In genomic region chr11:102115557-102115956, GRCh38 we compare ENCODE assay signal across 11 cellular contexts. TPM values are rescaled to one million over a fixed set of nuclear protein-coding genes. Genes with fewer than 3 reads are reported as not detected.
DNase-seq lines count a peak whose midpoint lies in the region; ATAC-seq and TF ChIP-seq lines count a peak whose summit lies in the region.
"Had no signal": no experiment of that assay in that cellular context is flagged by ENCODE, and none has a peak within 500 bp of the region (broad histone marks: within the 10 kb centered on the region; RNA-seq: fewer than 3 reads in every experiment).

No MANE protein-coding gene starts in this region.

- H3K79me2 ChIP-seq in osteoblast (ENCODE audit: insufficient read depth, low read length): peaks cover 95% of the 10 kb centered on the region

- H3K9me3 Mint-ChIP-seq in activated T-cell treated with anti-CD3 and anti-CD28 coated beads, Interleukin-2, amount 50 U/mL, for 4 hours: no peaks in the 10 kb centered on the region
- no peaks in the 10 kb centered on the region for H3K9me3 Mint-ChIP-seq in activated T-cell treated with anti-CD3 and anti-CD28 coated beads, Interleukin-2, amount 50 U/mL, for 72 hours
- H3K9me3 Mint-ChIP-seq: activated CD4-positive, alpha-beta memory T cell treated with anti-CD3 and anti-CD28 coated beads for 36 hours had no signal

- H3K27me3 Mint-ChIP-seq in activated T-cell treated with anti-CD3 and anti-CD28 coated beads, Interleukin-2, amount 50 U/mL, for 4 hours (ENCODE audit: low read depth): peaks cover 47% of the 10 kb centered on the region
- peaks cover 63% of the 10 kb centered on the region for H3K27me3 Mint-ChIP-seq in activated T-cell treated with anti-CD3 and anti-CD28 coated beads, Interleukin-2, amount 50 U/mL, for 72 hours (ENCODE audit: low read depth)

- no peak overlapping the region for H2AFZ ChIP-seq in osteoblast (ENCODE audit: low read length)

- peak; percentile 21; the same call in 2 of the 3 replicates for ATAC-seq in SK-N-SH treated with all-trans-retinoic acid at 6 μM for 48 hours
- no peak for ATAC-seq in foreskin keratinocyte
- ATAC-seq in GM18861 (IDR thresholded peaks at IDR 0.05; ENCODE audit: unreplicated experiment): no peak
- no peak for ATAC-seq in activated T-cell treated with anti-CD3 and anti-CD28 coated beads, Interleukin-2, amount 50 U/mL, for 4 hours
- ATAC-seq in activated T-cell treated with anti-CD3 and anti-CD28 coated beads, Interleukin-2, amount 50 U/mL, for 72 hours (replicated peaks in 1 of 2): no peak
- no peak for ATAC-seq in HG02840 (IDR thresholded peaks at IDR 0.05; ENCODE audit: low FRiP score, unreplicated experiment)

- H3K4me1 ChIP-seq in foreskin keratinocyte (peaks cover 71% of the 10 kb centered on the region), osteoblast (ENCODE audit: insufficient read depth, low read length) (peaks cover 66% of the 10 kb centered on the region)

- H3K27ac ChIP-seq in foreskin keratinocyte (peak overlapping the region; percentile 16), osteoblast (ENCODE audit: low read depth, low read length) (peak overlapping the region; percentile 62)

- H4K20me1 ChIP-seq in osteoblast (ENCODE audit: insufficient read depth, low read length): peaks cover 30% of the 10 kb centered on the region

- H3K9me3 ChIP-seq in osteoblast (ENCODE audit: low read depth, low read length): no peaks in the 10 kb centered on the region

- H3K4me1 Mint-ChIP-seq in activated T-cell treated with anti-CD3 and anti-CD28 coated beads, Interleukin-2, amount 50 U/mL, for 4 hours (ENCODE audit: low read depth): peaks cover 6% of the 10 kb centered on the region
- H3K4me1 Mint-ChIP-seq in activated T-cell treated with anti-CD3 and anti-CD28 coated beads, Interleukin-2, amount 50 U/mL, for 72 hours (ENCODE audit: low read depth): peaks cover 10% of the 10 kb centered on the region

- peaks cover 15% of the 10 kb centered on the region for H3K36me3 ChIP-seq in osteoblast (ENCODE audit: insufficient read depth, low read length)

- H3K4me3 ChIP-seq in osteoblast (ENCODE audit: insufficient read depth, low read length): no peak overlapping the region

- DNase-seq in DMS53 (lab: John Stamatoyannopoulos, UW) (peak; percentile 87), foreskin keratinocyte (no peak), osteoblast (ENCODE audit: insufficient read length, low spot score, missing footprints) (no peak)
- no peak for DNase-seq in activated T-cell treated with anti-CD3 and anti-CD28 coated beads, Interleukin-2, amount 50 U/mL, for 4 hours
- DNase-seq in activated T-cell treated with anti-CD3 and anti-CD28 coated beads, Interleukin-2, amount 50 U/mL, for 72 hours: no peak
- DNase-seq: activated CD4-positive, alpha-beta memory T cell treated with anti-CD3 and anti-CD28 coated beads for 36 hours; CD4-positive, CD25-positive, alpha-beta regulatory T cell; Kasumi-1 had no signal

- peak overlapping the region; percentile 55 for H3K4me2 ChIP-seq in osteoblast (ENCODE audit: insufficient read depth, low read length)

- no peak overlapping the region for H3K4me3 Mint-ChIP-seq in activated T-cell treated with anti-CD3 and anti-CD28 coated beads, Interleukin-2, amount 50 U/mL, for 4 hours
- no peak overlapping the region for H3K4me3 Mint-ChIP-seq in activated T-cell treated with anti-CD3 and anti-CD28 coated beads, Interleukin-2, amount 50 U/mL, for 72 hours
- H3K4me3 Mint-ChIP-seq: activated CD4-positive, alpha-beta memory T cell treated with anti-CD3 and anti-CD28 coated beads for 36 hours; CD4-positive, CD25-positive, alpha-beta regulatory T cell had no signal

- TF ChIP-seq CTCF in foreskin keratinocyte (conservative IDR thresholded peaks at IDR 0.05) (no peak), osteoblast (IDR thresholded peaks at IDR 0.05; ENCODE audit: extremely low read depth, low read depth, low read length) (no peak)

- no peaks in the 10 kb centered on the region for H3K36me3 Mint-ChIP-seq in activated T-cell treated with anti-CD3 and anti-CD28 coated beads, Interleukin-2, amount 50 U/mL, for 4 hours (ENCODE audit: insufficient read depth)
- H3K36me3 Mint-ChIP-seq in activated T-cell treated with anti-CD3 and anti-CD28 coated beads, Interleukin-2, amount 50 U/mL, for 72 hours (ENCODE audit: insufficient read depth in 2 of 2): no peaks in the 10 kb centered on the region
- H3K36me3 Mint-ChIP-seq: activated CD4-positive, alpha-beta memory T cell treated with anti-CD3 and anti-CD28 coated beads for 36 hours; CD4-positive, CD25-positive, alpha-beta regulatory T cell had no signal

- H3K27ac Mint-ChIP-seq in activated T-cell treated with anti-CD3 and anti-CD28 coated beads, Interleukin-2, amount 50 U/mL, for 72 hours: no peak overlapping the region
- H3K27ac Mint-ChIP-seq: activated CD4-positive, alpha-beta memory T cell treated with anti-CD3 and anti-CD28 coated beads for 36 hours; CD4-positive, CD25-positive, alpha-beta regulatory T cell had no signal

- H3K27me3 ChIP-seq in foreskin keratinocyte (no peaks in the 10 kb centered on the region), osteoblast (ENCODE audit: insufficient read depth, low read length) (no peaks in the 10 kb centered on the region)

TF ChIP-seq in SK-N-SH treated with all-trans-retinoic acid at 6 μM for 48 hours, 23 proteins besides CTCF, POLR2A, EP300 and RAD21:
- TF ChIP-seq PPARA (CRISPR knock-in tag; IDR thresholded peaks at IDR 0.05; ENCODE audit: borderline replicate concordance) (no peak), CSRNP3 (CRISPR knock-in tag; IDR thresholded peaks at IDR 0.05) (no peak), ZNF565 (CRISPR knock-in tag; conservative IDR thresholded peaks at IDR 0.05; ENCODE audit: low read depth) (no peak)

RNA-seq across cellular contexts. Expression of gene YAP1, which starts 5.3 kb away (rescaled TPM):
- total RNA-seq in foreskin keratinocyte: 130 and 146 TPM in 2 replicates
- 29.6 and 36.0 TPM in 2 replicates for polyA plus RNA-seq in foreskin keratinocyte
- total RNA-seq in osteoblast: 156 and 174 TPM in 2 replicates
- total RNA-seq in activated T-cell treated with anti-CD3 and anti-CD28 coated beads, Interleukin-2, amount 50 U/mL, for 4 hours: under 1 TPM; 0.15 to 0.45 (median 0.35) TPM
- under 1 TPM; 0.22 to 0.63 TPM for total RNA-seq in activated T-cell treated with anti-CD3 and anti-CD28 coated beads, Interleukin-2, amount 50 U/mL, for 72 hours
- total RNA-seq: CD4-positive, CD25-positive, alpha-beta regulatory T cell had no signal
- polyA plus RNA-seq: CD4-positive, CD25-positive, alpha-beta regulatory T cell had no signal

Comparison
In these comparisons a context has a peak if more than half of its experiments do, and no peak if none do; other contexts are left out.
1. RNA of gene YAP1, which starts 5.3 kb away (total RNA-seq): 156 to 174 TPM in osteoblast and 130 to 146 TPM in foreskin keratinocyte; 0.22 to 0.63 TPM in activated T-cell treated with anti-CD3 and anti-CD28 coated beads, Interleukin-2, amount 50 U/mL, for 72 hours and 0.15 to 0.45 TPM in activated T-cell treated with anti-CD3 and anti-CD28 coated beads, Interleukin-2, amount 50 U/mL, for 4 hours; every median in the first group is over 10 times any median in the second.